Comparison of ENCODE assay signal across 12 cellular contexts in the genomic region with DNA sequence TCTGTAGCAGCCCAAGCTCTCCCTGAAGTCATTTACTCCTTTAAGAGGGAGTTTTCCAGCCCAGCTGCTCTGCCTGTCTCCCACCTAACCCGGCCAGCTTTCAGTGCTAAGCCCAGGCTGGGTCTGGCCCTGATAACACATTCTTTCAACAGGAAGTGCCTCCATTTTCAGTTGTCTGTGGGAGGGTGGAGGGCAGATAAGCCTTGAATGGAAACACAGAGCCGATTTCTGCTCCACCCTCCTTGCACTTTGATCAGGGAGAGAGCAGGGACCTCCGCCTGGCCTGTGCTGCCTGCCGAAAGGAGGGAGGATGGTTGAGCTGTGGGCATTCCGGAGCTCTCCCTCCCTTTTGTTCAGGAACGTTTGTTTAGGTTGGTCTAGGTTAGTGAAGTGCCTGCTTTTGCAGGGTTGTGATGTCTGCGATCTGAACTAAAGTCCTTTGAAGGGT. TPM values are rescaled to one million over a fixed set of nuclear protein-coding genes. Genes with fewer than 3 reads are reported as not detected.
DNase-seq lines count a peak whose midpoint lies in the region; ATAC-seq, FAIRE-seq and TF ChIP-seq lines count a peak whose summit lies in the region.
"Had no signal": no experiment of that assay in that cellular context is flagged by ENCODE, and none has a peak within 500 bp of the region (broad histone marks: within the 10 kb centered on the region; RNA-seq: fewer than 3 reads in every experiment).

No MANE protein-coding gene starts in this region.

- peaks cover 3% of the 10 kb centered on the region for H3K27me3 Mint-ChIP-seq in endothelial cell (ENCODE audit: unreplicated experiment)

- no peaks in the 10 kb centered on the region for H3K9me2 ChIP-seq in Loucy (replicated peaks; ENCODE audit: low read depth, low read length)

- intact Hi-C loops in stomach (cut with DNase I; ENCODE audit: low total_unique reads): no loop called here

- no peak for TF ChIP-seq POLR2A in stomach (IDR thresholded peaks at IDR 0.05)

- H3K4me2 ChIP-seq in Loucy (ENCODE audit: low read depth, low read length, poor library complexity, severe bottlenecking): no peak overlapping the region
- H3K4me2 ChIP-seq: BLaER1 had no signal

- no peaks in the 10 kb centered on the region for H4K20me1 ChIP-seq in Loucy (ENCODE audit: insufficient read depth, low read length, poor library complexity, severe bottlenecking)

- H3K9me3 ChIP-seq in Loucy (ENCODE audit: insufficient read depth, low read depth, low read length) (no peaks in the 10 kb centered on the region), liver (ENCODE audit: control insufficient read depth in 4 of 4, low read length in 3 of 4) (no peaks in the 10 kb centered on the region), stomach (no peaks in the 10 kb centered on the region)
- H3K9me3 ChIP-seq: BLaER1 had no signal

- TF ChIP-seq CTCF in Loucy (conservative IDR thresholded peaks at IDR 0.05; ENCODE audit: low read length) (no peak), endothelial cell (IDR thresholded peaks at IDR 0.05; ENCODE audit: unreplicated experiment) (no peak), liver (IDR thresholded peaks at IDR 0.05; ENCODE audit: low read depth, low read length, missing input control) (no peak), stomach (IDR thresholded peaks at IDR 0.05) (no peak), GM10248 (IDR thresholded peaks at IDR 0.05; ENCODE audit: control extremely low read depth, extremely low read depth, low read depth, missing control alignments) (no peak)

- WGBS in liver: 23% methylated on average over 7 of the region's 7 CpGs
- WGBS in stomach, 5 donors: 24 to 32% (median 28%) methylated on average over 7 of the region's 7 CpGs

- no peak for TF ChIP-seq EP300 in stomach (IDR thresholded peaks at IDR 0.05)

- H3K36me3 Mint-ChIP-seq in endothelial cell (ENCODE audit: low read depth, unreplicated experiment): peaks cover 13% of the 10 kb centered on the region

- POLR2A ChIA-PET in GM10248 (lab: Yijun Ruan, JAX): no interaction called here

- H3K9me3 Mint-ChIP-seq in endothelial cell (ENCODE audit: unreplicated experiment): no peaks in the 10 kb centered on the region
- H3K9me3 Mint-ChIP-seq: activated T-cell treated with anti-CD3 and anti-CD28 coated beads, Interleukin-2, amount 50 U/mL, for 4 hours had no signal

- H2AFZ ChIP-seq in Loucy (ENCODE audit: low read length): peak overlapping the region; percentile 37; the same call in 1 of the 2 replicates

- H3K27ac Mint-ChIP-seq in endothelial cell (ENCODE audit: unreplicated experiment): peak overlapping the region; percentile 95

- TF ChIP-seq RAD21 in liver (IDR thresholded peaks at IDR 0.05): peak; percentile 10 to 68

- H3K4me3 Mint-ChIP-seq in endothelial cell (ENCODE audit: unreplicated experiment): peak overlapping the region; percentile 17
- H3K4me3 Mint-ChIP-seq: activated T-cell treated with anti-CD3 and anti-CD28 coated beads, Interleukin-2, amount 50 U/mL, for 4 hours had no signal

- H3K4me3 ChIP-seq in Loucy (ENCODE audit: low read length, poor library complexity, severe bottlenecking) (no peak overlapping the region), liver (ENCODE audit: low read depth in 1 of 3, low read length in 3 of 3) (no peak overlapping the region), stomach (peak overlapping the region in 1 of 4 donors; percentile 18)
- H3K4me3 ChIP-seq: BLaER1 had no signal

- H3K4me1 ChIP-seq in Loucy (ENCODE audit: insufficient read depth, low read length, poor library complexity, severe bottlenecking): no peaks in the 10 kb centered on the region
- peaks cover 0 to 9% (median 5%) of the 10 kb centered on the region in 4 donors for H3K4me1 ChIP-seq in liver (ENCODE audit: control insufficient read depth in 4 of 4, insufficient read depth in 4 of 4, low read length in 3 of 4)
- peaks cover 40 to 95% (median 65%) of the 10 kb centered on the region in 4 donors for H3K4me1 ChIP-seq in stomach

- no peaks in the 10 kb centered on the region for H3F3A ChIP-seq in Loucy (ENCODE audit: low read depth)

- peaks cover 71% of the 10 kb centered on the region for H3K4me1 Mint-ChIP-seq in endothelial cell (ENCODE audit: unreplicated experiment)

- H3K36me3 ChIP-seq in Loucy (ENCODE audit: insufficient read depth, low read length) (no peaks in the 10 kb centered on the region), liver (ENCODE audit: control insufficient read depth in 4 of 4, insufficient read depth in 3 of 4, low read depth in 1 of 4, low read length in 3 of 4) (peaks cover 0 to 4% (median 2%) of the 10 kb centered on the region in 4 donors), stomach (peaks cover 0 to 3% (median 0%) of the 10 kb centered on the region in 4 donors)

- no peaks in the 10 kb centered on the region for H3K79me2 ChIP-seq in Loucy (ENCODE audit: insufficient read depth, low read length)

- DNase-seq in endothelial cell (ENCODE audit: low spot score) (peak; percentile 61), stomach (peak; percentile 78), midbrain (lab: John Stamatoyannopoulos, UW) (no peak), GM10248 (ENCODE audit: extremely low spot score) (no peak), RCC 7860 (ENCODE audit: low spot score) (no peak)
- DNase-seq: activated T-cell treated with anti-CD3 and anti-CD28 coated beads, Interleukin-2, amount 50 U/mL, for 4 hours; caudate nucleus had no signal

- FAIRE-seq in RCC 7860 (lab: Jason Lieb, UNC): no peak

- no peaks in the 10 kb centered on the region for H3K27me3 ChIP-seq in Loucy (ENCODE audit: insufficient read depth, low read length, poor library complexity, severe bottlenecking)
- no peaks in the 10 kb centered on the region for H3K27me3 ChIP-seq in liver (ENCODE audit: control insufficient read depth in 4 of 4, insufficient read depth in 4 of 4, low read length in 3 of 4)
- peaks cover 0 to 5% (median 0%) of the 10 kb centered on the region in 3 donors for H3K27me3 ChIP-seq in stomach
- H3K27me3 ChIP-seq: BLaER1 had no signal

- CTCF ChIA-PET in GM10248 (lab: Yijun Ruan, JAX): no interaction called here

- peak overlapping the region; percentile 2 to 55 for H3K27ac ChIP-seq in liver (ENCODE audit: low read depth in 1 of 2, low read length in 2 of 2)
- H3K27ac ChIP-seq in stomach: peak overlapping the region; percentile 77 to 87 (median 80)
- H3K27ac ChIP-seq: BLaER1, VCaP had no signal

- H3K9ac ChIP-seq in Loucy (ENCODE audit: low read depth, low read length, poor library complexity, severe bottlenecking): no peak overlapping the region
- no peak overlapping the region for H3K9ac ChIP-seq in liver (ENCODE audit: low read depth in 1 of 2, low read length in 2 of 2)
- H3K9ac ChIP-seq: BLaER1 had no signal

- no peak for ATAC-seq in GM21717 (IDR thresholded peaks at IDR 0.05; ENCODE audit: unreplicated experiment)
- ATAC-seq: activated T-cell treated with anti-CD3 and anti-CD28 coated beads, Interleukin-2, amount 50 U/mL, for 4 hours had no signal

TF ChIP-seq in liver, 16 proteins besides CTCF, POLR2A, EP300 and RAD21 (continues in another document):
- TF ChIP-seq HNF4A (conservative IDR thresholded peaks at IDR 0.05): peak; percentile 66 to 85
- TF ChIP-seq YY1 (IDR thresholded peaks at IDR 0.05): peak; percentile 64
- TF ChIP-seq RXRA (IDR thresholded peaks at IDR 0.05): peak; percentile 39 to 72
- TF ChIP-seq, protein P1, sequence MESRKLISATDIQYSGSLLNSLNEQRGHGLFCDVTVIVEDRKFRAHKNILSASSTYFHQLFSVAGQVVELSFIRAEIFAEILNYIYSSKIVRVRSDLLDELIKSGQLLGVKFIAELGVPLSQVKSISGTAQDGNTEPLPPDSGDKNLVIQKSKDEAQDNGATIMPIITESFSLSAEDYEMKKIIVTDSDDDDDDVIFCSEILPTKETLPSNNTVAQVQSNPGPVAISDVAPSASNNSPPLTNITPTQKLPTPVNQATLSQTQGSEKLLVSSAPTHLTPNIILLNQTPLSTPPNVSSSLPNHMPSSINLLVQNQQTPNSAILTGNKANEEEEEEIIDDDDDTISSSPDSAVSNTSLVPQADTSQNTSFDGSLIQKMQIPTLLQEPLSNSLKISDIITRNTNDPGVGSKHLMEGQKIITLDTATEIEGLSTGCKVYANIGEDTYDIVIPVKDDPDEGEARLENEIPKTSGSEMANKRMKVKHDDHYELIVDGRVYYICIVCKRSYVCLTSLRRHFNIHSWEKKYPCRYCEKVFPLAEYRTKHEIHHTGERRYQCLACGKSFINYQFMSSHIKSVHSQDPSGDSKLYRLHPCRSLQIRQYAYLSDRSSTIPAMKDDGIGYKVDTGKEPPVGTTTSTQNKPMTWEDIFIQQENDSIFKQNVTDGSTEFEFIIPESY (IDR thresholded peaks at IDR 0.05): no peak
- TF ChIP-seq FOXA1 (IDR thresholded peaks at IDR 0.05): no peak
- TF ChIP-seq, protein P2, sequence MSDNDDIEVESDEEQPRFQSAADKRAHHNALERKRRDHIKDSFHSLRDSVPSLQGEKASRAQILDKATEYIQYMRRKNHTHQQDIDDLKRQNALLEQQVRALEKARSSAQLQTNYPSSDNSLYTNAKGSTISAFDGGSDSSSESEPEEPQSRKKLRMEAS (IDR thresholded peaks at IDR 0.05): no peak
- peak; percentile 56 for TF ChIP-seq NR2F2 (IDR thresholded peaks at IDR 0.05)
- peak; percentile 72 for TF ChIP-seq HNF4G (IDR thresholded peaks at IDR 0.05)
- no peak for TF ChIP-seq FOXA2 (IDR thresholded peaks at IDR 0.05)
- TF ChIP-seq, protein P3, sequence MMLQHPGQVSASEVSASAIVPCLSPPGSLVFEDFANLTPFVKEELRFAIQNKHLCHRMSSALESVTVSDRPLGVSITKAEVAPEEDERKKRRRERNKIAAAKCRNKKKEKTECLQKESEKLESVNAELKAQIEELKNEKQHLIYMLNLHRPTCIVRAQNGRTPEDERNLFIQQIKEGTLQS (IDR thresholded peaks at IDR 0.05): no peak
- no peak for TF ChIP-seq TAF1 (conservative IDR thresholded peaks at IDR 0.05)
- no peak for TF ChIP-seq EGR1 (IDR thresholded peaks at IDR 0.05; ENCODE audit: low read depth in 2 of 2)
- no peak for TF ChIP-seq JUND (IDR thresholded peaks at IDR 0.05)
- peak; percentile 83 for TF ChIP-seq SP1 (IDR thresholded peaks at IDR 0.05)
- peak in 1 of 2 donors; percentile 27 for TF ChIP-seq GABPA (IDR thresholded peaks at IDR 0.05 in 1 of 2, conservative IDR thresholded peaks at IDR 0.05 in 1 of 2)

RNA-seq across cellular contexts. Expression of a gene that starts 24.8 kb away (rescaled TPM):
- 23.8 TPM for total RNA-seq in endothelial cell (ENCODE audit: unreplicated experiment)
- total RNA-seq in liver: 1 to 10 TPM; 3.5 to 6.6 TPM
- polyA plus RNA-seq in liver: 1 to 10 TPM; 1.8 to 6.2 TPM
- 100 to 1,000 TPM in 3 of 5 donors, 10 to 100 TPM in 2; 71.5 to 194 (median 180) TPM for total RNA-seq in stomach
- 10 to 100 TPM; 11.9 to 37.9 (median 31.1) TPM for polyA plus RNA-seq in stomach

Comparison
In these comparisons a context has a peak if more than half of its experiments do, and no peak if none do; other contexts are left out.
1. DNase-seq: peak in endothelial cell (single experiment) and stomach (single experiment); none in midbrain (single experiment), GM10248 (single experiment) and RCC 7860 (single experiment).